Comparison of ENCODE assay signal across 18 cellular contexts in genomic region chr16:72604375-72604774, GRCh38.
A peak's percentile ranks its signal among the peaks of the same experiment; 100 is the strongest.
DNase-seq lines count a peak whose midpoint lies in the region; ATAC-seq and TF ChIP-seq lines count a peak whose summit lies in the region.
"Had no signal": no experiment of that assay in that cellular context is flagged by ENCODE, and none has a peak within 500 bp of the region (broad histone marks: within the 10 kb centered on the region; RNA-seq: fewer than 3 reads in every experiment).

No MANE protein-coding gene starts in this region.

- H3K9me3 Mint-ChIP-seq in GM23338 (peaks cover 4% of the 10 kb centered on the region; the same call in 1 of the 3 replicates), memory B cell (peaks cover 1% of the 10 kb centered on the region)

- H3K27ac Mint-ChIP-seq in GM23338 (peak overlapping the region; percentile 44), memory B cell (peak overlapping the region; percentile 18)
- H3K27ac Mint-ChIP-seq: CD8-positive, alpha-beta T cell had no signal

- 0 out of 2 replicates have a peak, but pooled peaks cover 13% of the 10 kb centered on the region for H3K79me2 ChIP-seq in GM23338 (replicated peaks; ENCODE audit: insufficient read depth)

- H4K20me1 ChIP-seq in GM23338 (replicated peaks; ENCODE audit: insufficient read depth) = no peaks in the 10 kb centered on the region; the same call in 1 of the 2 replicates

- no peak overlapping the region for H3K4me3 Mint-ChIP-seq in GM23338
- no peak overlapping the region for H3K4me3 Mint-ChIP-seq in memory B cell
- H3K4me3 Mint-ChIP-seq: CD8-positive, alpha-beta T cell had no signal

- TF ChIP-seq CTCF in GM23338 (conservative IDR thresholded peaks at IDR 0.05; ENCODE audit: low read depth in 2 of 2) = no peak

- H3K4me1 Mint-ChIP-seq in GM23338 (peaks cover 14% of the 10 kb centered on the region), memory B cell (peaks cover 2% of the 10 kb centered on the region)

- H3K36me3 Mint-ChIP-seq in GM23338 (ENCODE audit: low read depth) = peaks cover 7% of the 10 kb centered on the region; the same call in 2 of the 3 replicates
- peaks cover 6% of the 10 kb centered on the region for H3K36me3 Mint-ChIP-seq in memory B cell

- peaks cover 14% of the 10 kb centered on the region for H3K4me1 ChIP-seq in GM23338 (ENCODE audit: insufficient read depth)
- H3K4me1 ChIP-seq: SJSA1 had no signal

- H3K4me3 ChIP-seq in GM23338 = no peak overlapping the region
- H3K4me3 ChIP-seq: GM23248, SJSA1 had no signal

- H3K27me3 Mint-ChIP-seq in GM23338 (ENCODE audit: insufficient read depth, low read depth, poor library complexity) (no peaks in the 10 kb centered on the region), memory B cell (no peaks in the 10 kb centered on the region)

- no peaks in the 10 kb centered on the region for H3K36me3 ChIP-seq in GM23338 (ENCODE audit: insufficient read depth)
- H3K36me3 ChIP-seq: SJSA1 had no signal

- ATAC-seq in GM18867 (IDR thresholded peaks at IDR 0.05; ENCODE audit: unreplicated experiment) (peak; percentile 57), GM23338 (no peak), HG03432 (IDR thresholded peaks at IDR 0.05; ENCODE audit: unreplicated experiment) (peak; percentile 74), memory B cell (ENCODE audit: low read depth) (no peak), HG02885 (IDR thresholded peaks at IDR 0.05; ENCODE audit: poor library complexity, unreplicated experiment) (no peak)
- ATAC-seq: CD8-positive, alpha-beta T cell had no signal

- H3K27me3 ChIP-seq in GM23338 (ENCODE audit: insufficient read depth) = no peaks in the 10 kb centered on the region
- H3K27me3 ChIP-seq: SJSA1 had no signal

- DNase-seq in GM23338 (ENCODE audit: low spot score) (no peak), memory B cell (ENCODE audit: low spot score in 2 of 2) (no peak), NCI-H748 treated with DMSO at 0.1 percent for 48 hours (lab: John Stamatoyannopoulos, UW) (no peak), DMS53 treated with DMSO at 0.1 percent for 48 hours (lab: John Stamatoyannopoulos, UW; ENCODE audit: unreplicated experiment) (no peak)
- no peak for DNase-seq in activated T-cell treated with anti-CD3 and anti-CD28 coated beads, Interleukin-2, amount 50 U/mL, for 48 hours
- DNase-seq: CD8-positive, alpha-beta T cell; GF-D8; GM23248; NCI-H1436; NCI-H2081; NCI-H226; NCI-H526 treated with DMSO at 0.1 percent for 48 hours; T1000 had no signal

- H3K27ac ChIP-seq in GM23338 (ENCODE audit: low read depth) = no peak overlapping the region
- H3K27ac ChIP-seq: GM23248, HL-60, SJSA1 had no signal

- H3K9me2 ChIP-seq in GM23338 (ENCODE audit: insufficient read depth) = no peaks in the 10 kb centered on the region

- no peaks in the 10 kb centered on the region for H3F3A ChIP-seq in GM23338 (replicated peaks; ENCODE audit: low read depth)

- no peak overlapping the region for H2AFZ ChIP-seq in GM23338
- H2AFZ ChIP-seq: GM23248 had no signal

- no peak overlapping the region for H3K4me2 ChIP-seq in GM23338

TF ChIP-seq in GM23338, 12 proteins besides CTCF, POLR2A, EP300 and RAD21 (continues in another document):
- no peak for TF ChIP-seq POLR2AphosphoS5 (IDR thresholded peaks at IDR 0.05; ENCODE audit: low read depth)
- TF ChIP-seq CREB1 (CRISPR knock-in tag; IDR thresholded peaks at IDR 0.05; ENCODE audit: low read depth) = no peak
- no peak for TF ChIP-seq ETS1 (IDR thresholded peaks at IDR 0.05)
- TF ChIP-seq JUNB (IDR thresholded peaks at IDR 0.05; ENCODE audit: unreplicated experiment) = no peak
- no peak for TF ChIP-seq ZNF331 (CRISPR knock-in tag; IDR thresholded peaks at IDR 0.05; ENCODE audit: low read depth)
- TF ChIP-seq EZH2 (IDR thresholded peaks at IDR 0.05; ENCODE audit: low read depth, unreplicated experiment) = no peak
- no peak for TF ChIP-seq STAT1 (IDR thresholded peaks at IDR 0.05; ENCODE audit: unreplicated experiment)
- TF ChIP-seq EZH2phosphoT487 (IDR thresholded peaks at IDR 0.05; ENCODE audit: unreplicated experiment) = no peak
- TF ChIP-seq REST (IDR thresholded peaks at IDR 0.05; ENCODE audit: unreplicated experiment) = no peak
- TF ChIP-seq ZNF114 (CRISPR knock-in tag; IDR thresholded peaks at IDR 0.05) = no peak
- TF ChIP-seq NANOG (IDR thresholded peaks at IDR 0.05; ENCODE audit: borderline replicate concordance) = no peak

Comparison
In these comparisons a context has a peak if more than half of its experiments do, and no peak if none do; other contexts are left out.
1. ATAC-seq: peak in GM18867 (single experiment) and HG03432 (single experiment); none in GM23338 (single experiment), memory B cell (single experiment) and HG02885 (single experiment).